ENCODE assay signal across 27 cellular contexts in the genomic region with DNA sequence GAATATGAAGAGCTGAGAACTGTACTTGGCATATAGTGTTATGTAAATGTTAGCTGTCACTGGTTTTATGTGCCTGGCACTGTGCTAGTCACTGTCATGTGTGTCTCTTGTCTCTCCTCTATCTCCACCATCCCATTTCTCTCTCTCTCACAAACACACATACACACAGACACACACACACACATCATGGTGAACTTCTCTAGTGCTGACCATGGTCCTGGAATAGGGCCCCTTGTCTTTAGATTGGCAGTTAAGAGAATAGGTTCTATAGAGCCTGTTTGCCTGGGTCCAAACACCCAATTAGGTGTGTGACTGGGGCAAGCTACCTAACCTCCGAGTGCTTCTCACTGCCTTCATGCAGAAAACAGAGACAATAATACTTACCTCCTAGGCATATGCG.
DNase-seq lines count a peak whose midpoint lies in the region; ATAC-seq and TF ChIP-seq lines count a peak whose summit lies in the region.
"Had no signal": no experiment of that assay in that cellular context is flagged by ENCODE, and none has a peak within 500 bp of the region (broad histone marks: within the 10 kb centered on the region; RNA-seq: fewer than 3 reads in every experiment).

No MANE protein-coding gene starts in this region.

- H3K4me1 ChIP-seq in mesenchymal stem cell (ENCODE audit: control insufficient read depth, insufficient read depth, low read depth, low read length) (no peaks in the 10 kb centered on the region), Peyer's patch (no peaks in the 10 kb centered on the region)
- H3K4me1 ChIP-seq: BLaER1 treated with 17β-estradiol and CSF1 and Interleukin-3, amounts not matched to agents 10 nM and 100 nM; left lung; SJSA1 had no signal

- H2BK120ac ChIP-seq in mesenchymal stem cell (ENCODE audit: low read depth, low read length), result no peak overlapping the region

- TF ChIP-seq POLR2A in Peyer's patch (IDR thresholded peaks at IDR 0.05), result no peak

- no peak overlapping the region for H3K18ac ChIP-seq in mesenchymal stem cell (ENCODE audit: low read depth in 1 of 2, low read length in 2 of 2)

- H3K27ac ChIP-seq in mesenchymal stem cell (ENCODE audit: low read length, poor library complexity, severe bottlenecking) (no peak overlapping the region), Peyer's patch (no peak overlapping the region)
- H3K27ac ChIP-seq: BLaER1 treated with 17β-estradiol and CSF1 and Interleukin-3, amounts not matched to agents 10 nM and 100 nM; KMS-11; left lung; ovary; SJSA1 had no signal

- H3K9me3 ChIP-seq in mesenchymal stem cell (ENCODE audit: control insufficient read depth, low read length), result no peaks in the 10 kb centered on the region
- H3K9me3 ChIP-seq in Peyer's patch, result no peaks in the 10 kb centered on the region
- H3K9me3 ChIP-seq: left lung, ovary, SJSA1 had no signal

- in situ Hi-C loops in Caki2 (cut with HindIII; ENCODE audit: low pct_unique_long_range_greater_than_20kb, low sequenced_read_pairs), result no loop called here

- ATAC-seq in HG03457 (IDR thresholded peaks at IDR 0.05; ENCODE audit: unreplicated experiment) (no peak), GM18520 (IDR thresholded peaks at IDR 0.05; ENCODE audit: unreplicated experiment) (no peak)
- ATAC-seq: activated CD8-positive, alpha-beta memory T cell treated with anti-CD3 and anti-CD28 coated beads, Interleukin-2, amount 10 ng/mL, durations not matched to agents 7 days and 5 days; left lung; natural killer cell; stimulated activated memory B cell treated with anti-CD40 and anti-IgM and Interleukin-4, amounts not matched to agents 10 μg/mL and 1 μg/mL and 100 μg/mL, for 72 hours had no signal

- H3K14ac ChIP-seq in mesenchymal stem cell (ENCODE audit: low read length in 2 of 2), result no peak overlapping the region

- TF ChIP-seq RAD21 in Ishikawa (IDR thresholded peaks at IDR 0.05; ENCODE audit: low read depth), result no peak

- H2AFZ ChIP-seq in mesenchymal stem cell (ENCODE audit: low read depth, low read length), result no peak overlapping the region

- no peak overlapping the region for H3K4ac ChIP-seq in mesenchymal stem cell (ENCODE audit: low read depth in 1 of 2, low read length in 2 of 2)

- H2BK12ac ChIP-seq in mesenchymal stem cell (ENCODE audit: low read length in 2 of 2), result no peak overlapping the region

- no peak overlapping the region for H3K9ac ChIP-seq in mesenchymal stem cell (ENCODE audit: low read length)
- H3K9ac ChIP-seq: BLaER1 treated with 17β-estradiol and CSF1 and Interleukin-3, amounts not matched to agents 10 nM and 100 nM; KMS-11 had no signal

- H2BK5ac ChIP-seq in mesenchymal stem cell (ENCODE audit: low read depth, low read length, poor library complexity, severe bottlenecking), result no peak overlapping the region

- 71% methylated on average over 2 of the region's 2 CpGs for WGBS in mesenchymal stem cell

- H2BK15ac ChIP-seq in mesenchymal stem cell (ENCODE audit: low read depth, poor library complexity, severe bottlenecking), result no peak overlapping the region

- no peak overlapping the region for H3K4me2 ChIP-seq in mesenchymal stem cell (ENCODE audit: low read length, poor library complexity, severe bottlenecking)
- H3K4me2 ChIP-seq: BLaER1 treated with 17β-estradiol and CSF1 and Interleukin-3, amounts not matched to agents 10 nM and 100 nM; KMS-11 had no signal

- no peaks in the 10 kb centered on the region for H3K79me1 ChIP-seq in mesenchymal stem cell (replicated peaks; ENCODE audit: low read length, poor library complexity, severe bottlenecking)

- no peak for TF ChIP-seq EP300 in Ishikawa (IDR thresholded peaks at IDR 0.05; ENCODE audit: borderline replicate concordance)

- H3K27me3 ChIP-seq in mesenchymal stem cell (ENCODE audit: control insufficient read depth in 1 of 2, insufficient read depth in 1 of 2, low read length in 2 of 2) (no peaks in the 10 kb centered on the region), Peyer's patch (no peaks in the 10 kb centered on the region)
- H3K27me3 ChIP-seq: BLaER1 treated with 17β-estradiol and CSF1 and Interleukin-3, amounts not matched to agents 10 nM and 100 nM; left lung; ovary; SJSA1 had no signal

- peak; percentile 1 for DNase-seq in Caki2 (ENCODE audit: low read depth)
- DNase-seq in cardiac fibroblast (ENCODE audit: low read depth in 2 of 2), result peak; percentile 1 to 9
- DNase-seq in mesenchymal stem cell, result peak; percentile 15
- DNase-seq in D341Med (ENCODE audit: low spot score), result no peak
- DNase-seq in Peyer's patch, result no peak
- DNase-seq: activated CD4-positive, alpha-beta T cell treated with anti-CD3 and anti-CD28 coated beads, Interleukin-2, amount 10 ng/mL, durations not matched to agents 24 days and 14 days; activated CD8-positive, alpha-beta memory T cell treated with anti-CD3 and anti-CD28 coated beads, Interleukin-2, amount 10 ng/mL, durations not matched to agents 7 days and 5 days; activated naive CD4-positive, alpha-beta T cell treated with anti-CD3 and anti-CD28 coated beads, Interleukin-2, amount 50 U/mL, for 16 hours; anterior cingulate cortex; Calu3; central memory CD4-positive, alpha-beta T cell; dermis blood vessel endothelial cell; foreskin fibroblast; left lung; natural killer cell; NCI-H1436 treated with DMSO at 0.1 percent for 48 hours; NCI-H2107; NCI-H446; ovary; retina had no signal

- H2AK5ac ChIP-seq in mesenchymal stem cell (ENCODE audit: low read length, severe bottlenecking), result no peak overlapping the region

- peaks cover 0 to 4% of the 10 kb centered on the region in 2 experiments for H3K36me3 ChIP-seq in mesenchymal stem cell (ENCODE audit: control insufficient read depth in 1 of 2, insufficient read depth in 2 of 2, low read depth in 1 of 2, low read length in 2 of 2)
- no peaks in the 10 kb centered on the region for H3K36me3 ChIP-seq in Peyer's patch
- H3K36me3 ChIP-seq: left lung, ovary, SJSA1 had no signal

- no peak overlapping the region for H4K8ac ChIP-seq in mesenchymal stem cell (ENCODE audit: low read length)

- H3K4me3 ChIP-seq in cardiac fibroblast (replicated peaks in 1 of 2; ENCODE audit: low read depth in 2 of 2, low read length in 2 of 2) (no peak overlapping the region), mesenchymal stem cell (ENCODE audit: insufficient read depth in 1 of 2, low read depth in 1 of 2, low read length in 2 of 2) (no peak overlapping the region), Peyer's patch (no peak overlapping the region)
- H3K4me3 ChIP-seq: BLaER1 treated with 17β-estradiol and CSF1 and Interleukin-3, amounts not matched to agents 10 nM and 100 nM; left lung; ovary; SJSA1 had no signal

- no peak for TF ChIP-seq CTCF in cardiac fibroblast (IDR thresholded peaks at IDR 0.05; ENCODE audit: low read depth, low read length)
- TF ChIP-seq CTCF in Peyer's patch (IDR thresholded peaks at IDR 0.05), result no peak

- H4K91ac ChIP-seq in mesenchymal stem cell (ENCODE audit: low read length), result no peak overlapping the region

- no peak overlapping the region for H3K23ac ChIP-seq in mesenchymal stem cell (ENCODE audit: low read length in 2 of 2)

TF ChIP-seq in Ishikawa, 13 proteins besides CTCF, POLR2A, EP300 and RAD21:
- TF ChIP-seq, protein P1, sequence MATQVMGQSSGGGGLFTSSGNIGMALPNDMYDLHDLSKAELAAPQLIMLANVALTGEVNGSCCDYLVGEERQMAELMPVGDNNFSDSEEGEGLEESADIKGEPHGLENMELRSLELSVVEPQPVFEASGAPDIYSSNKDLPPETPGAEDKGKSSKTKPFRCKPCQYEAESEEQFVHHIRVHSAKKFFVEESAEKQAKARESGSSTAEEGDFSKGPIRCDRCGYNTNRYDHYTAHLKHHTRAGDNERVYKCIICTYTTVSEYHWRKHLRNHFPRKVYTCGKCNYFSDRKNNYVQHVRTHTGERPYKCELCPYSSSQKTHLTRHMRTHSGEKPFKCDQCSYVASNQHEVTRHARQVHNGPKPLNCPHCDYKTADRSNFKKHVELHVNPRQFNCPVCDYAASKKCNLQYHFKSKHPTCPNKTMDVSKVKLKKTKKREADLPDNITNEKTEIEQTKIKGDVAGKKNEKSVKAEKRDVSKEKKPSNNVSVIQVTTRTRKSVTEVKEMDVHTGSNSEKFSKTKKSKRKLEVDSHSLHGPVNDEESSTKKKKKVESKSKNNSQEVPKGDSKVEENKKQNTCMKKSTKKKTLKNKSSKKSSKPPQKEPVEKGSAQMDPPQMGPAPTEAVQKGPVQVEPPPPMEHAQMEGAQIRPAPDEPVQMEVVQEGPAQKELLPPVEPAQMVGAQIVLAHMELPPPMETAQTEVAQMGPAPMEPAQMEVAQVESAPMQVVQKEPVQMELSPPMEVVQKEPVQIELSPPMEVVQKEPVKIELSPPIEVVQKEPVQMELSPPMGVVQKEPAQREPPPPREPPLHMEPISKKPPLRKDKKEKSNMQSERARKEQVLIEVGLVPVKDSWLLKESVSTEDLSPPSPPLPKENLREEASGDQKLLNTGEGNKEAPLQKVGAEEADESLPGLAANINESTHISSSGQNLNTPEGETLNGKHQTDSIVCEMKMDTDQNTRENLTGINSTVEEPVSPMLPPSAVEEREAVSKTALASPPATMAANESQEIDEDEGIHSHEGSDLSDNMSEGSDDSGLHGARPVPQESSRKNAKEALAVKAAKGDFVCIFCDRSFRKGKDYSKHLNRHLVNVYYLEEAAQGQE (IDR thresholded peaks at IDR 0.05; ENCODE audit: low read depth), result peak; percentile 78
- no peak for TF ChIP-seq EGR1 (IDR thresholded peaks at IDR 0.05)

Comparison
In these comparisons a context has a peak if more than half of its experiments do, and no peak if none do; other contexts are left out.
1. DNase-seq: peak in Caki2 (single experiment), cardiac fibroblast (2 of 2) and mesenchymal stem cell (single experiment); none in D341Med (single experiment) and Peyer's patch (0 of 3).